ENCODE assay signal across 15 cellular contexts in genomic region chr5:66850354-66851075, GRCh38.
DNase-seq lines count a peak whose midpoint lies in the region; ATAC-seq lines count a peak whose summit lies in the region.
"Had no signal": no experiment of that assay in that cellular context is flagged by ENCODE, and none has a peak within 500 bp of the region (broad histone marks: within the 10 kb centered on the region; RNA-seq: fewer than 3 reads in every experiment).

No MANE protein-coding gene starts in this region.

- H3K4me3 Mint-ChIP-seq in T-helper 1 cell treated with Interleukin-12 subunit alpha and Interleukin-12 subunit beta and Interleukin-4 antibody, amounts not matched to agents 30 μg/mL and 1 μg/mL, for 36 hours = no peak overlapping the region
- H3K4me3 Mint-ChIP-seq: activated B cell treated with CpG ODN at 0.5 μM for 24 hours; central memory CD8-positive, alpha-beta T cell had no signal

- H3K36me3 Mint-ChIP-seq in T-helper 1 cell treated with Interleukin-12 subunit alpha and Interleukin-12 subunit beta and Interleukin-4 antibody, amounts not matched to agents 30 μg/mL and 1 μg/mL, for 36 hours (ENCODE audit: low read depth) = peaks cover 28% of the 10 kb centered on the region

- H3K27me3 Mint-ChIP-seq in T-helper 1 cell treated with Interleukin-12 subunit alpha and Interleukin-12 subunit beta and Interleukin-4 antibody, amounts not matched to agents 30 μg/mL and 1 μg/mL, for 36 hours (ENCODE audit: low read depth) = no peaks in the 10 kb centered on the region

- ATAC-seq in stimulated activated naive CD8-positive, alpha-beta T cell treated with anti-CD3 and anti-CD28 coated beads, Interleukin-15, Interleukin-2, amounts not matched to agents 100 U/mL and 50 U/mL, for 24 hours = peak; percentile 19
- no peak for ATAC-seq in HG02870 (IDR thresholded peaks at IDR 0.05; ENCODE audit: unreplicated experiment)
- ATAC-seq: right cardiac atrium, Right ventricle myocardium inferior had no signal

- DNase-seq in T-helper 1 cell (no peak), SIG-M5 (lab: John Stamatoyannopoulos, UW) (peak; percentile 93), fibroblast of gingiva (ENCODE audit: low read depth) (peak; percentile 66), NCI-H774 (lab: John Stamatoyannopoulos, UW) (no peak)
- no peak for DNase-seq in stimulated activated naive CD8-positive, alpha-beta T cell treated with anti-CD3 and anti-CD28 coated beads, Interleukin-15, Interleukin-2, amounts not matched to agents 100 U/mL and 50 U/mL, for 24 hours
- DNase-seq in stimulated activated CD8-positive, alpha-beta memory T cell treated with anti-CD3 and anti-CD28 coated beads, Interleukin-4, amount 100 ng/mL, for 48 hours = no peak
- DNase-seq: activated B cell treated with CpG ODN at 0.5 μM for 24 hours, activated gamma-delta T cell, DMS 273 treated with DMSO at 0.1 percent for 48 hours, right cardiac atrium, upper lobe of left lung had no signal

- peaks cover 36% of the 10 kb centered on the region for H3K4me1 Mint-ChIP-seq in T-helper 1 cell treated with Interleukin-12 subunit alpha and Interleukin-12 subunit beta and Interleukin-4 antibody, amounts not matched to agents 30 μg/mL and 1 μg/mL, for 36 hours (ENCODE audit: low read depth)
- H3K4me1 Mint-ChIP-seq: activated B cell treated with CpG ODN at 0.5 μM for 24 hours; central memory CD8-positive, alpha-beta T cell had no signal

- no peaks in the 10 kb centered on the region for H3K9me3 Mint-ChIP-seq in T-helper 1 cell treated with Interleukin-12 subunit alpha and Interleukin-12 subunit beta and Interleukin-4 antibody, amounts not matched to agents 30 μg/mL and 1 μg/mL, for 36 hours
- H3K9me3 Mint-ChIP-seq: activated B cell treated with CpG ODN at 0.5 μM for 24 hours; central memory CD8-positive, alpha-beta T cell had no signal

- H3K27ac Mint-ChIP-seq in T-helper 1 cell treated with Interleukin-12 subunit alpha and Interleukin-12 subunit beta and Interleukin-4 antibody, amounts not matched to agents 30 μg/mL and 1 μg/mL, for 36 hours = peak overlapping the region; percentile 39
- H3K27ac Mint-ChIP-seq: activated B cell treated with CpG ODN at 0.5 μM for 24 hours had no signal

Comparison
In these comparisons a context has a peak if more than half of its experiments do, and no peak if none do; other contexts are left out.
1. DNase-seq: peak in SIG-M5 (single experiment) and fibroblast of gingiva (single experiment); none in T-helper 1 cell (0 of 5), stimulated activated naive CD8-positive, alpha-beta T cell treated with anti-CD3 and anti-CD28 coated beads, Interleukin-15, Interleukin-2, amounts not matched to agents 100 U/mL and 50 U/mL, for 24 hours (single experiment), stimulated activated CD8-positive, alpha-beta memory T cell treated with anti-CD3 and anti-CD28 coated beads, Interleukin-4, amount 100 ng/mL, for 48 hours (single experiment) and NCI-H774 (single experiment).